10 cellular contexts compared by ENCODE assay signal in the genomic region with DNA sequence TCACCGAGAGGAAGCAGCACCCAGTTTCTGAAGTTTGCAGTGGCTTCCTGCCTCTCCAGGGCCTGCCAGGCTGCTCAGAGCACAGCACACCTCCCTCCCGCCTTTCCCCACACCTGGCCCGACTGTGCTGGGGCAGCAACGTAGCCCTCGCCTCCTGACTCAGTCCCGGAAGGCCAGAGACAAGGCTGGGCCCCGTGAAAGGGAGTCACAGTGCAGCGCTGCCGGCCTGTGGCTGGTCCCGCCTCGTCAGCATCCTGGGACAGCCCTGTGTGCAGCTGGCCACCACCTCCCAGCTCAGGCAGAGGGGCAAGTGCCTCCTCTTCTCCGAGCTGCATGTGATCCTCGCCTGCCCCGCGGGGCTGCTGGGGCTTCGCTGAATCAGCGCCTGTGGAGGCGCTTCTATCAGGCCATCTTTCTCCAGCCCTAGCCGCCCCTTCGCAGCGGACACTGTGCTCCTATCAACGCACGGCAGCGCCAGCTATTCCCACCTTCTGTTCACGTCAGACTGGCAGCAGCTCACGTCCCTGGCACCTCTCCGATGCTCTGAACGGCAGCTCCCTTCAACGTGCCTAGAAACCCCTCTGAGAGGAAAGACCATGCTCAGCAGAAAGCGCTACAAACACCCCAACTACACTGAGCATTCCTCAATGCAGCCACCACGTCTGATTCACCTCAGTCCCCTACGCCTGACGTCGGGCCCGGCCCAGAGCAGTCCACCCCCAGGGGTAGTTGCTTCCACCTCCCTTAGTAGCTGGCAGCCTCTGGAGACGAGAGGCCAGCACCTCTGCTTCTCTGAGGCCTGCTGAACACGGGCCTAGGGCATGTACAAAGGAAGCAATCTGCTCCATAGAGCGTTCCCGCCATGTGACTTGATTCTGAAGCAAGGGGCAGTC.
DNase-seq lines count a peak whose midpoint lies in the region; ATAC-seq and TF ChIP-seq lines count a peak whose summit lies in the region.
"Had no signal": no experiment of that assay in that cellular context is flagged by ENCODE, and none has a peak within 500 bp of the region (broad histone marks: within the 10 kb centered on the region; RNA-seq: fewer than 3 reads in every experiment).

No MANE protein-coding gene starts in this region.

- H3K18ac ChIP-seq in neuronal stem cell (ENCODE audit: low read length), result peak overlapping the region; percentile 84
- H3K18ac ChIP-seq in mesenchymal stem cell (ENCODE audit: low read depth in 1 of 2, low read length in 2 of 2), result no peak overlapping the region

- DNase-seq in G401 (ENCODE audit: low spot score) (peak; percentile 70), RWPE1 (ENCODE audit: low spot score) (peak; percentile 56), neuronal stem cell (ENCODE audit: low spot score) (no peak), DMS 273 (lab: John Stamatoyannopoulos, UW; ENCODE audit: unreplicated experiment) (no peak), mesenchymal stem cell (no peak)
- no peak for DNase-seq in stimulated activated CD4-positive, alpha-beta T cell treated with anti-CD3 and anti-CD28 coated beads, Interleukin-4, amount 100 ng/mL, for 24 hours
- DNase-seq: GOT3, KBM-7 had no signal

- POLR2A ChIA-PET in RWPE1 (lab: Yijun Ruan, JAX; ENCODE audit: low non-redundant PET), result no interaction called here

- no peak overlapping the region for H2BK15ac ChIP-seq in neuronal stem cell (ENCODE audit: low read length)
- H2BK15ac ChIP-seq in mesenchymal stem cell (ENCODE audit: low read depth, poor library complexity, severe bottlenecking), result no peak overlapping the region

- H3K36me3 ChIP-seq in neuronal stem cell (replicated peaks in 1 of 2; ENCODE audit: control insufficient read depth in 2 of 2, insufficient read depth in 2 of 2, low read length in 2 of 2) (peaks cover 24 to 70% of the 10 kb centered on the region in 2 donors), mesenchymal stem cell (ENCODE audit: control insufficient read depth in 1 of 2, insufficient read depth in 2 of 2, low read depth in 1 of 2, low read length in 2 of 2) (peaks cover 31 to 57% of the 10 kb centered on the region in 2 experiments)

- in situ Hi-C loops in G401 (cut with HindIII; ENCODE audit: low sequenced_read_pairs), result no loop called here

- no peaks in the 10 kb centered on the region for H3K27me3 ChIP-seq in neuronal stem cell (ENCODE audit: control insufficient read depth in 3 of 3, insufficient read depth in 3 of 3, low read depth in 1 of 3, low read length in 3 of 3)
- no peaks in the 10 kb centered on the region for H3K27me3 ChIP-seq in mesenchymal stem cell (ENCODE audit: control insufficient read depth in 1 of 2, insufficient read depth in 1 of 2, low read length in 2 of 2)

- H3K4me3 ChIP-seq in neuronal stem cell (ENCODE audit: low read length in 2 of 2), result no peak overlapping the region
- H3K4me3 ChIP-seq in mesenchymal stem cell (ENCODE audit: insufficient read depth in 1 of 2, low read depth in 1 of 2, low read length in 2 of 2), result no peak overlapping the region

- no peaks in the 10 kb centered on the region for H3K9me3 ChIP-seq in neuronal stem cell (replicated peaks in 1 of 2; ENCODE audit: control insufficient read depth in 2 of 2, insufficient read depth in 1 of 2, low read depth in 1 of 2, low read length in 2 of 2)
- H3K9me3 ChIP-seq in mesenchymal stem cell (ENCODE audit: control insufficient read depth, low read length), result no peaks in the 10 kb centered on the region

- H3K14ac ChIP-seq in neuronal stem cell (ENCODE audit: low read length) (no peak overlapping the region), mesenchymal stem cell (ENCODE audit: low read length in 2 of 2) (peak overlapping the region in 1 of 2 experiments; percentile 9)

- ATAC-seq in esophagus mucosa (peak; percentile 73), GM18861 (IDR thresholded peaks at IDR 0.05; ENCODE audit: unreplicated experiment) (no peak)

- H2BK5ac ChIP-seq in neuronal stem cell (ENCODE audit: low read length) (no peak overlapping the region), mesenchymal stem cell (ENCODE audit: low read depth, low read length, poor library complexity, severe bottlenecking) (no peak overlapping the region)

- CTCF ChIA-PET in RWPE1 (lab: Yijun Ruan, JAX), result interaction anchor here (0.6 to 2.2 kb wide), 3 partner anchors 9 to 1209 kb away, joined by 3 to 10 read pairs (median 7); no protein-coding TSS in a partner anchor

- H3K79me1 ChIP-seq in neuronal stem cell (ENCODE audit: low read depth, low read length), result no peaks in the 10 kb centered on the region
- peaks cover 7% of the 10 kb centered on the region for H3K79me1 ChIP-seq in mesenchymal stem cell (replicated peaks; ENCODE audit: low read length, poor library complexity, severe bottlenecking)

- H2BK120ac ChIP-seq in neuronal stem cell (ENCODE audit: low read depth, low read length) (no peak overlapping the region), mesenchymal stem cell (ENCODE audit: low read depth, low read length) (no peak overlapping the region)

- TF ChIP-seq CTCF in RWPE1 (conservative IDR thresholded peaks at IDR 0.05; ENCODE audit: low read depth), result no peak

- H3K23ac ChIP-seq in neuronal stem cell (ENCODE audit: low read depth, low read length, poor library complexity) (peak overlapping the region; percentile 77), mesenchymal stem cell (ENCODE audit: low read length in 2 of 2) (no peak overlapping the region)

- peak overlapping the region; percentile 4 for H3K27ac ChIP-seq in RWPE1
- H3K27ac ChIP-seq in neuronal stem cell (replicated peaks; ENCODE audit: low read length), result no peak overlapping the region
- H3K27ac ChIP-seq in mesenchymal stem cell (ENCODE audit: low read length, poor library complexity, severe bottlenecking), result no peak overlapping the region

- H4K8ac ChIP-seq in neuronal stem cell (ENCODE audit: low read depth, low read length), result no peak overlapping the region
- H4K8ac ChIP-seq in mesenchymal stem cell (ENCODE audit: low read length), result no peak overlapping the region

- no CpG with 5 or more reads among the region's 39 CpGs for WGBS in neuronal stem cell (ENCODE audit: extremely low coverage in 2 of 2, insufficient read length in 2 of 2, insufficient replicate concordance in 1 of 2), 2 donors
- 85% methylated on average over 39 of the region's 39 CpGs for WGBS in mesenchymal stem cell

- no peak overlapping the region for H4K91ac ChIP-seq in neuronal stem cell (ENCODE audit: low read depth, low read length, poor library complexity)
- H4K91ac ChIP-seq in mesenchymal stem cell (ENCODE audit: low read length), result no peak overlapping the region

- H3K4me2 ChIP-seq in neuronal stem cell (ENCODE audit: insufficient read depth, low read length, poor library complexity, severe bottlenecking), result no peak overlapping the region
- H3K4me2 ChIP-seq in mesenchymal stem cell (ENCODE audit: low read length, poor library complexity, severe bottlenecking), result no peak overlapping the region

- H3K4me1 ChIP-seq in neuronal stem cell (ENCODE audit: control insufficient read depth in 2 of 2, insufficient read depth in 1 of 2, low read depth in 1 of 2, low read length in 2 of 2) (peaks cover 0 to 3% of the 10 kb centered on the region in 2 donors), mesenchymal stem cell (ENCODE audit: control insufficient read depth, insufficient read depth, low read depth, low read length) (peaks cover 3% of the 10 kb centered on the region)

- H2AFZ ChIP-seq in neuronal stem cell (ENCODE audit: low read length) (no peak overlapping the region), mesenchymal stem cell (ENCODE audit: low read depth, low read length) (no peak overlapping the region)

- H3K9ac ChIP-seq in neuronal stem cell (ENCODE audit: low read depth, low read length, poor library complexity) (peak overlapping the region; percentile 54), mesenchymal stem cell (ENCODE audit: low read length) (no peak overlapping the region)

- H3K4ac ChIP-seq in neuronal stem cell (ENCODE audit: low read length) (no peak overlapping the region), mesenchymal stem cell (ENCODE audit: low read depth in 1 of 2, low read length in 2 of 2) (no peak overlapping the region)

- H2AK5ac ChIP-seq in neuronal stem cell (ENCODE audit: low read depth, low read length) (peak overlapping the region; percentile 49), mesenchymal stem cell (ENCODE audit: low read length, severe bottlenecking) (no peak overlapping the region)

- H2BK12ac ChIP-seq in neuronal stem cell (ENCODE audit: low read length), result no peak overlapping the region
- H2BK12ac ChIP-seq in mesenchymal stem cell (ENCODE audit: low read length in 2 of 2), result no peak overlapping the region

Comparison
In these comparisons a context has a peak if more than half of its experiments do, and no peak if none do; other contexts are left out.
1. DNase-seq: peak in G401 (single experiment) and RWPE1 (single experiment); none in neuronal stem cell (single experiment), DMS 273 (single experiment), stimulated activated CD4-positive, alpha-beta T cell treated with anti-CD3 and anti-CD28 coated beads, Interleukin-4, amount 100 ng/mL, for 24 hours (single experiment) and mesenchymal stem cell (single experiment).